Comparison of ENCODE assay signal across 1 cellular context in the genomic region with DNA sequence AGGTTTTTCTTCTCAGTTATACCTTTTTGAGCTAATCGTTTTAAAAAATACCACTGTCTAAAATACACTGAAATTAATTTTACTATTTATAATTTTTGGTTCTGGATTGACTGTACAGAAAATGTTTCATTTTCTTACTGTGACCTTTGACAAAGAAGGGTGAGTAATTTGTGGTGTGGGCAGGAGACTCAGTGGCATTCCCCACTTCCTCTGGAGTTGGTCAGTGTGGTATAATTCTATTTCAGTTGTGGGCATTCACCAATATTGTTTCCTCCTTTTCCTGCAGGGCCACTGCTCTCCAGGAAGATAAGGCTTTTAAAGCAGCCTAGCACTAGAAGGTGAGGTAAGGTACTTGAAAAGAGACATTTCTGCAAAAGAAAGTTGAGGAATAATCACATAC.
A peak's percentile ranks its signal among the peaks of the same experiment; 100 is the strongest.
TF ChIP-seq lines count a peak whose summit lies in the region.

No MANE protein-coding gene starts in this region.

TF ChIP-seq in GM12878, 131 proteins besides CTCF, POLR2A, EP300 and RAD21 (continued from another document):
- TF ChIP-seq, protein P1, sequence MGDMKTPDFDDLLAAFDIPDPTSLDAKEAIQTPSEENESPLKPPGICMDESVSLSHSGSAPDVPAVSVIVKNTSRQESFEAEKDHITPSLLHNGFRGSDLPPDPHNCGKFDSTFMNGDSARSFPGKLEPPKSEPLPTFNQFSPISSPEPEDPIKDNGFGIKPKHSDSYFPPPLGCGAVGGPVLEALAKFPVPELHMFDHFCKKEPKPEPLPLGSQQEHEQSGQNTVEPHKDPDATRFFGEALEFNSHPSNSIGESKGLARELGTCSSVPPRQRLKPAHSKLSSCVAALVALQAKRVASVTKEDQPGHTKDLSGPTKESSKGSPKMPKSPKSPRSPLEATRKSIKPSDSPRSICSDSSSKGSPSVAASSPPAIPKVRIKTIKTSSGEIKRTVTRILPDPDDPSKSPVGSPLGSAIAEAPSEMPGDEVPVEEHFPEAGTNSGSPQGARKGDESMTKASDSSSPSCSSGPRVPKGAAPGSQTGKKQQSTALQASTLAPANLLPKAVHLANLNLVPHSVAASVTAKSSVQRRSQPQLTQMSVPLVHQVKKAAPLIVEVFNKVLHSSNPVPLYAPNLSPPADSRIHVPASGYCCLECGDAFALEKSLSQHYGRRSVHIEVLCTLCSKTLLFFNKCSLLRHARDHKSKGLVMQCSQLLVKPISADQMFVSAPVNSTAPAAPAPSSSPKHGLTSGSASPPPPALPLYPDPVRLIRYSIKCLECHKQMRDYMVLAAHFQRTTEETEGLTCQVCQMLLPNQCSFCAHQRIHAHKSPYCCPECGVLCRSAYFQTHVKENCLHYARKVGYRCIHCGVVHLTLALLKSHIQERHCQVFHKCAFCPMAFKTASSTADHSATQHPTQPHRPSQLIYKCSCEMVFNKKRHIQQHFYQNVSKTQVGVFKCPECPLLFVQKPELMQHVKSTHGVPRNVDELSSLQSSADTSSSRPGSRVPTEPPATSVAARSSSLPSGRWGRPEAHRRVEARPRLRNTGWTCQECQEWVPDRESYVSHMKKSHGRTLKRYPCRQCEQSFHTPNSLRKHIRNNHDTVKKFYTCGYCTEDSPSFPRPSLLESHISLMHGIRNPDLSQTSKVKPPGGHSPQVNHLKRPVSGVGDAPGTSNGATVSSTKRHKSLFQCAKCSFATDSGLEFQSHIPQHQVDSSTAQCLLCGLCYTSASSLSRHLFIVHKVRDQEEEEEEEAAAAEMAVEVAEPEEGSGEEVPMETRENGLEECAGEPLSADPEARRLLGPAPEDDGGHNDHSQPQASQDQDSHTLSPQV (IDR thresholded peaks at IDR 0.05): no peak
- TF ChIP-seq, protein P2, sequence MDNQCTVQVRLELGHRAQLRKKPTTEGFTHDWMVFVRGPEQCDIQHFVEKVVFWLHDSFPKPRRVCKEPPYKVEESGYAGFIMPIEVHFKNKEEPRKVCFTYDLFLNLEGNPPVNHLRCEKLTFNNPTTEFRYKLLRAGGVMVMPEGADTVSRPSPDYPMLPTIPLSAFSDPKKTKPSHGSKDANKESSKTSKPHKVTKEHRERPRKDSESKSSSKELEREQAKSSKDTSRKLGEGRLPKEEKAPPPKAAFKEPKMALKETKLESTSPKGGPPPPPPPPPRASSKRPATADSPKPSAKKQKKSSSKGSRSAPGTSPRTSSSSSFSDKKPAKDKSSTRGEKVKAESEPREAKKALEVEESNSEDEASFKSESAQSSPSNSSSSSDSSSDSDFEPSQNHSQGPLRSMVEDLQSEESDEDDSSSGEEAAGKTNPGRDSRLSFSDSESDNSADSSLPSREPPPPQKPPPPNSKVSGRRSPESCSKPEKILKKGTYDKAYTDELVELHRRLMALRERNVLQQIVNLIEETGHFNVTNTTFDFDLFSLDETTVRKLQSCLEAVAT (IDR thresholded peaks at IDR 0.05): peak; percentile 80
- TF ChIP-seq, protein P3, sequence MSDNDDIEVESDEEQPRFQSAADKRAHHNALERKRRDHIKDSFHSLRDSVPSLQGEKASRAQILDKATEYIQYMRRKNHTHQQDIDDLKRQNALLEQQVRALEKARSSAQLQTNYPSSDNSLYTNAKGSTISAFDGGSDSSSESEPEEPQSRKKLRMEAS (IDR thresholded peaks at IDR 0.05; ENCODE audit: low read depth, low read length): no peak
- TF ChIP-seq MTA2 (IDR thresholded peaks at IDR 0.05; ENCODE audit: low read depth) (peak; percentile 71), MEF2B (IDR thresholded peaks at IDR 0.05; ENCODE audit: partially characterized antibody, poor library complexity, severe bottlenecking) (peak; percentile 74), ZNF384 (IDR thresholded peaks at IDR 0.05; ENCODE audit: borderline replicate concordance, low read depth, low read length) (no peak), EED (IDR thresholded peaks at IDR 0.05; ENCODE audit: low read depth) (peak; percentile 85), NR2F1 (conservative IDR thresholded peaks at IDR 0.05) (peak; percentile 97), ZNF622 (IDR thresholded peaks at IDR 0.05) (no peak), ZNF217 (IDR thresholded peaks at IDR 0.05) (peak; percentile 89), YY1 (IDR thresholded peaks at IDR 0.05; ENCODE audit: low read depth, low read length) (no peak)
TF ChIP-seq in GM12878: peak in this region for 34.
